ENCODE assay signal across 20 cellular contexts in genomic region chr1:54835970-54836369, GRCh38. TPM values are rescaled to one million over a fixed set of nuclear protein-coding genes. Genes with fewer than 3 reads are reported as not detected.
"Had no signal": no experiment of that assay in that cellular context is flagged by ENCODE, and none has a peak within 500 bp of the region (broad histone marks: within the 10 kb centered on the region; RNA-seq: fewer than 3 reads in every experiment).

No MANE protein-coding gene starts in this region.

- H3K27ac Mint-ChIP-seq: activated CD4-positive, alpha-beta T cell treated with anti-CD3 and anti-CD28 coated beads, Interleukin-2, amount 10 ng/mL, durations not matched to agents 24 days and 14 days; activated naive CD4-positive, alpha-beta T cell treated with anti-CD3 and anti-CD28 coated beads, Interleukin-2, amount 50 U/mL, for 72 hours; memory B cell; natural killer cell treated with Interleukin-12 subunit alpha and Interleukin-12 subunit beta and Interleukin-15 and Interleukin-18, amount 100 ng/mL, for 72 hours; WTC11 had no signal

- H3K27me3 ChIP-seq: dorsolateral prefrontal cortex, esophagus squamous epithelium, spleen had no signal

- H3K36me3 Mint-ChIP-seq: brain, WTC11 had no signal

- H3K27me3 Mint-ChIP-seq: brain; natural killer cell treated with Interleukin-12 subunit alpha and Interleukin-12 subunit beta and Interleukin-15 and Interleukin-18, amount 100 ng/mL, for 72 hours had no signal

- H3K4me3 ChIP-seq: dorsolateral prefrontal cortex, esophagus squamous epithelium, spleen had no signal

- H3K4me1 Mint-ChIP-seq: activated CD4-positive, alpha-beta T cell treated with anti-CD3 and anti-CD28 coated beads, Interleukin-2, amount 10 ng/mL, durations not matched to agents 24 days and 14 days; brain; immature natural killer cell; memory B cell had no signal

- H3K4me1 ChIP-seq: spleen had no signal

- ATAC-seq: activated naive CD4-positive, alpha-beta T cell treated with anti-CD3 and anti-CD28 coated beads, Interleukin-2, amount 50 U/mL, for 72 hours; natural killer cell treated with Interleukin-12 subunit alpha and Interleukin-12 subunit beta and Interleukin-15 and Interleukin-18, amount 100 ng/mL, for 72 hours; sciatic nerve; WTC11 had no signal

- H3K4me3 Mint-ChIP-seq: activated CD4-positive, alpha-beta T cell treated with anti-CD3 and anti-CD28 coated beads, Interleukin-2, amount 10 ng/mL, durations not matched to agents 24 days and 14 days; brain; immature natural killer cell; memory B cell; natural killer cell treated with Interleukin-12 subunit alpha and Interleukin-12 subunit beta and Interleukin-15 and Interleukin-18, amount 100 ng/mL, for 72 hours; WTC11 had no signal

- H3K36me3 ChIP-seq: spleen had no signal

- H3K9me3 Mint-ChIP-seq: activated CD4-positive, alpha-beta T cell treated with anti-CD3 and anti-CD28 coated beads, Interleukin-2, amount 10 ng/mL, durations not matched to agents 24 days and 14 days; activated naive CD4-positive, alpha-beta T cell treated with anti-CD3 and anti-CD28 coated beads, Interleukin-2, amount 50 U/mL, for 72 hours; immature natural killer cell; natural killer cell treated with Interleukin-12 subunit alpha and Interleukin-12 subunit beta and Interleukin-15 and Interleukin-18, amount 100 ng/mL, for 72 hours; WTC11 had no signal

- DNase-seq: activated CD4-positive, alpha-beta T cell treated with anti-CD3 and anti-CD28 coated beads, Interleukin-2, amount 10 ng/mL, durations not matched to agents 24 days and 14 days; activated effector memory CD4-positive, alpha-beta T cell treated with Interleukin-2 at 50 U/mL for 16 hours; amygdala; cerebellar nuclear complex; dorsolateral prefrontal cortex; esophagus squamous epithelium; foreskin fibroblast; glutamatergic neuron; immature natural killer cell; occipital lobe; spleen; stimulated activated CD4-positive, alpha-beta T cell treated with anti-CD3 and anti-CD28 coated beads, Interleukin-1b, Interleukin-23, amount 100 ng/mL, for 48 hours; stimulated activated naive CD4-positive, alpha-beta T cell had no signal

- H3K27ac ChIP-seq: dorsolateral prefrontal cortex, esophagus squamous epithelium, spleen had no signal

RNA-seq across cellular contexts. Expression of gene TTC22, which starts 34.8 kb away (rescaled TPM):
- total RNA-seq: pulmonary artery endothelial cell had no signal
